ENCODE assay signal across 7 cellular contexts in the genomic region with DNA sequence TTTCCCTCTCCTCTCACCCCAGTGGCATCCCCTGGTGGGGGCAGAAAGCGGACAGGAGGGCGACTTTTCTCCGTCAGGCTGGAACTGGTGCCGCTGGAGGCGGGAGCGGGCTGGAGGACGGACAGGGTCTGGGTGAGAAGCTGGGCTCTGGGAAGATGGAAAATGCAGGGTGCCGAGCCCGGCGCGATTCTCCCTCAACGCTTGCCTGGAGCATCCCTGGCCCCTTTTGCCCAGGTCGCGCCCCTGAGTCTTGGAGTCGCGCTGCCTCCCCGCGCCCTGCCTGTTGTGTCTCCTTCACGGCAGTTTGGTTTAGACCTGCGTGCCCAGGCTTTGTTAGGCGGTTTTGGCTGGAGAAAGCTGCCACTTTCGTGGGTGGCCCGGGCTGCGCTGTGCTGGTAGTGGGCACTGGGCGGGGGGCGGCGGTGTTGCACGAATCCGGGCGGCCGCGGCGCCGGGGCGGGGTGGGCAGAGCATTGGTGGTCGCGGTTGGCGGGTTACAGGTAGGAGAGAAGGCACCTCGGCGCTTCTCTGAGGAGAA. TPM values are rescaled to one million over a fixed set of nuclear protein-coding genes. Genes with fewer than 3 reads are reported as not detected.
A peak's percentile ranks its signal among the peaks of the same experiment; 100 is the strongest.
DNase-seq lines count a peak whose midpoint lies in the region; ATAC-seq, FAIRE-seq and TF ChIP-seq lines count a peak whose summit lies in the region.

No MANE protein-coding gene starts in this region.

- no peak overlapping the region for H4K91ac ChIP-seq in IMR-90 (ENCODE audit: insufficient read depth, low read depth, low read length)

- no peak overlapping the region for H3K18ac ChIP-seq in IMR-90 (ENCODE audit: low read depth, low read length)

- no peaks in the 10 kb centered on the region for H3K79me1 ChIP-seq in IMR-90 (ENCODE audit: low read depth in 1 of 2, low read length in 2 of 2)

- no peak overlapping the region for H4K8ac ChIP-seq in IMR-90 (ENCODE audit: low read depth in 2 of 2, low read length in 2 of 2)

- no peak for TF ChIP-seq RAD21 in IMR-90 (IDR thresholded peaks at IDR 0.05; ENCODE audit: low read length)

- H3K9me3 ChIP-seq in IMR-90 (ENCODE audit: control insufficient read depth, insufficient read depth, low read length) (no peaks in the 10 kb centered on the region), mammary epithelial cell (replicated peaks; ENCODE audit: insufficient read depth, low read length) (no peaks in the 10 kb centered on the region), kidney (ENCODE audit: control insufficient read depth in 1 of 2, low read length in 2 of 2) (no peaks in the 10 kb centered on the region)

- H3K36me3 ChIP-seq in IMR-90 (ENCODE audit: control insufficient read depth, insufficient read depth, low read length) (no peaks in the 10 kb centered on the region), mammary epithelial cell (ENCODE audit: insufficient read depth, low read length) (no peaks in the 10 kb centered on the region), kidney (ENCODE audit: control insufficient read depth in 1 of 2, insufficient read depth in 2 of 2, low read length in 2 of 2) (no peaks in the 10 kb centered on the region)

- no peak overlapping the region for H2BK20ac ChIP-seq in IMR-90 (ENCODE audit: low read depth, low read length)

- H4K5ac ChIP-seq in IMR-90 (ENCODE audit: low read depth, low read length), result no peak overlapping the region

- H2BK120ac ChIP-seq in IMR-90 (ENCODE audit: low read depth, low read length), result no peak overlapping the region

- no peak overlapping the region for H3K4ac ChIP-seq in IMR-90 (ENCODE audit: low read depth, low read length)

- FAIRE-seq in kidney (lab: Jason Lieb, UNC), result no peak

- H4K20me1 ChIP-seq in IMR-90 (ENCODE audit: insufficient read depth, low read length), result no peaks in the 10 kb centered on the region
- no peaks in the 10 kb centered on the region for H4K20me1 ChIP-seq in mammary epithelial cell (ENCODE audit: insufficient read depth, low read length)

- H3K36me3 Mint-ChIP-seq in activated naive CD4-positive, alpha-beta T cell treated with anti-CD3 and anti-CD28 coated beads, Interleukin-2, amount 50 U/mL, for 72 hours, result peaks cover 9 to 23% of the 10 kb centered on the region in 2 donors

- H2BK15ac ChIP-seq in IMR-90 (ENCODE audit: low read depth, low read length), result no peak overlapping the region

- H3K27me3 ChIP-seq in IMR-90 (ENCODE audit: control insufficient read depth, insufficient read depth, low read length), result peaks cover 33% of the 10 kb centered on the region
- peaks cover 29% of the 10 kb centered on the region for H3K27me3 ChIP-seq in mammary epithelial cell (ENCODE audit: insufficient read depth, low read length)

- BruUV-seq in IMR-90 (replicated peaks; lab: Mats Ljungman, UMichigan) (no TSS peak), mammary epithelial cell (replicated peaks; lab: Mats Ljungman, UMichigan) (no TSS peak)

- no peak overlapping the region for H2AK5ac ChIP-seq in IMR-90 (ENCODE audit: low read depth, low read length)

- H3K27ac ChIP-seq in IMR-90 (ENCODE audit: insufficient read depth, low read length) (no peak overlapping the region), mammary epithelial cell (ENCODE audit: insufficient read depth, low read depth, low read length) (no peak overlapping the region), kidney (ENCODE audit: low read depth in 2 of 2, low read length in 2 of 2) (no peak overlapping the region)

- H3K23ac ChIP-seq in IMR-90 (ENCODE audit: low read depth, low read length), result no peak overlapping the region

- no peak overlapping the region for H3K14ac ChIP-seq in IMR-90 (replicated peaks; ENCODE audit: low read depth, low read length)

- H3K4me2 ChIP-seq in IMR-90 (ENCODE audit: low read depth, low read length), result peak overlapping the region; percentile 89
- peak overlapping the region; percentile 100 for H3K4me2 ChIP-seq in mammary epithelial cell (ENCODE audit: insufficient read depth, low read depth, low read length)

- H3K4me3 ChIP-seq in IMR-90 (ENCODE audit: insufficient read depth, low read depth, low read length) (peak overlapping the region; percentile 62), mammary epithelial cell (replicated peaks in 1 of 3; ENCODE audit: insufficient read depth in 1 of 3, low read depth in 2 of 3, low read length in 3 of 3) (peak overlapping the region; percentile 58 to 76 (median 63)), kidney (ENCODE audit: low read length in 2 of 2) (peak overlapping the region in 1 of 2 donors; percentile 54)

- H2AK9ac ChIP-seq in IMR-90 (replicated peaks; ENCODE audit: low read depth, low read length, poor library complexity), result no peak overlapping the region

- dilution Hi-C loops in IMR-90 (cut with HindIII; ENCODE audit: low sequenced_read_pairs, unreplicated experiment), result no loop called here
- dilution Hi-C loops in mammary epithelial cell (cut with HindIII; ENCODE audit: low sequenced_read_pairs), result no loop called here

- TF ChIP-seq POLR2A in IMR-90 (IDR thresholded peaks at IDR 0.05; ENCODE audit: low read depth, low read length), result no peak

- H3K79me2 ChIP-seq in mammary epithelial cell (ENCODE audit: insufficient read depth, low read length), result no peaks in the 10 kb centered on the region

- no peak overlapping the region for H3K56ac ChIP-seq in IMR-90 (ENCODE audit: extremely low read depth, insufficient read depth, low read length)

- POLR2A ChIA-PET in IMR-90 (lab: Charles Lee; ENCODE audit: unreplicated experiment), result no interaction called here

- in situ Hi-C loops in IMR-90 (cut with MboI; ENCODE audit: low sequenced_read_pairs) (no loop called here), mammary epithelial cell (cut with MboI; ENCODE audit: low sequenced_read_pairs in 2 of 2) (no loop called here)

- H3K9me3 Mint-ChIP-seq in activated naive CD4-positive, alpha-beta T cell treated with anti-CD3 and anti-CD28 coated beads, Interleukin-2, amount 50 U/mL, for 72 hours, result peaks cover 5 to 8% of the 10 kb centered on the region in 2 donors

- no peak overlapping the region for H2BK5ac ChIP-seq in IMR-90 (ENCODE audit: low read depth, low read length, poor library complexity, severe bottlenecking)

- 4% methylated on average over 12 of the region's 40 CpGs; no CpG with 5 or more reads in 1 of the 2 experiments for WGBS in IMR-90 (ENCODE audit: extremely low coverage in 2 of 2, insufficient read length in 1 of 2), 2 experiments
- 5% methylated on average over 14 of the region's 40 CpGs for WGBS in mammary epithelial cell (ENCODE audit: low coverage, missing lambda C conversion rate)

- DNase-seq in IMR-90 (no peak), mammary epithelial cell (peak; percentile 43), kidney (peak; percentile 68), superior temporal gyrus (ENCODE audit: extremely low spot score) (peak; percentile 36), A172 (ENCODE audit: low spot score) (no peak), left lobe of liver (ENCODE audit: low spot score) (no peak)
- DNase-seq in activated naive CD4-positive, alpha-beta T cell treated with anti-CD3 and anti-CD28 coated beads, Interleukin-2, amount 50 U/mL, for 72 hours (ENCODE audit: low spot score in 2 of 2), result no peak

- H3K4me1 ChIP-seq in IMR-90 (ENCODE audit: control insufficient read depth, insufficient read depth, low read length), result no peaks in the 10 kb centered on the region
- peaks cover 21% of the 10 kb centered on the region for H3K4me1 ChIP-seq in mammary epithelial cell (ENCODE audit: insufficient read depth, low read length)
- H3K4me1 ChIP-seq in kidney (ENCODE audit: control insufficient read depth in 1 of 2, insufficient read depth in 1 of 2, low read depth in 1 of 2, low read length in 2 of 2), result peaks cover 0 to 7% of the 10 kb centered on the region in 2 donors

- no peaks in the 10 kb centered on the region for H3K9me1 ChIP-seq in IMR-90 (ENCODE audit: insufficient read depth, low read length)

- no peak for ATAC-seq in IMR-90 (ENCODE audit: low read depth)
- ATAC-seq in activated naive CD4-positive, alpha-beta T cell treated with anti-CD3 and anti-CD28 coated beads, Interleukin-2, amount 50 U/mL, for 72 hours, result no peak
- no peak for ATAC-seq in left lobe of liver

- no peak for TF ChIP-seq CTCF in IMR-90 (conservative IDR thresholded peaks at IDR 0.05; ENCODE audit: low read depth, low read length)
- TF ChIP-seq CTCF in mammary epithelial cell (conservative IDR thresholded peaks at IDR 0.05 in 1 of 2, IDR thresholded peaks at IDR 0.05 in 1 of 2; ENCODE audit: extremely low read depth in 1 of 2, insufficient read depth in 1 of 2, low read depth in 1 of 2, low read length in 2 of 2), result no peak
- TF ChIP-seq CTCF in kidney (IDR thresholded peaks at IDR 0.05; ENCODE audit: borderline replicate concordance, extremely low read depth, insufficient read depth), result no peak

- H2AFZ ChIP-seq in IMR-90 (replicated peaks; ENCODE audit: low read length, poor library complexity), result peak overlapping the region; percentile 78
- peak overlapping the region; percentile 93 for H2AFZ ChIP-seq in mammary epithelial cell (ENCODE audit: low read depth, low read length)

- intact Hi-C loops in IMR-90 (cut with micrococcal nuclease), result no loop called here
- intact Hi-C loops in mammary epithelial cell (cut with micrococcal nuclease), result no loop called here
- intact Hi-C loops in kidney (cut with DNase I), result no loop called here

- H3K9ac ChIP-seq in IMR-90 (ENCODE audit: low read depth, low read length) (no peak overlapping the region), mammary epithelial cell (ENCODE audit: insufficient read depth, low read length) (no peak overlapping the region), kidney (ENCODE audit: low read length in 2 of 2) (no peak overlapping the region)

- CTCF ChIA-PET in IMR-90 (lab: Yijun Ruan, JAX), result no interaction called here
- CTCF ChIA-PET in mammary epithelial cell (lab: Charles Lee; ENCODE audit: low non-redundant PET), result no interaction called here

- no peak overlapping the region for H3K27ac Mint-ChIP-seq in activated naive CD4-positive, alpha-beta T cell treated with anti-CD3 and anti-CD28 coated beads, Interleukin-2, amount 50 U/mL, for 72 hours

TF ChIP-seq in IMR-90, 13 proteins besides CTCF, POLR2A, EP300 and RAD21 (continues in another document):
- TF ChIP-seq RCOR1 (IDR thresholded peaks at IDR 0.05; ENCODE audit: insufficient replicate concordance, low read length), result no peak
- no peak for TF ChIP-seq SMC3 (IDR thresholded peaks at IDR 0.05; ENCODE audit: low read depth, low read length)

RNA-seq across cellular contexts. Expression of gene ADGRL3, which starts 2.0 kb away (rescaled TPM):
- 2.2 and 2.5 TPM in 2 replicates for total RNA-seq in IMR-90 (2012; rRNA removed)
- 0.46 TPM in 2 replicates for polyA plus RNA-seq in IMR-90 (2012; rRNA removed)
- 0.05 and 0.08 TPM in 2 replicates for polyA plus RNA-seq in IMR-90 (2012; cell fraction: cytosol; rRNA removed)
- 0.04 and 0.26 TPM in 2 replicates for polyA plus RNA-seq in IMR-90 (2012; cell fraction: nucleus; rRNA removed; ENCODE audit: low replicate concordance)
- 1 to 10 TPM in 1 of 2 donors, not detected in 1; 2.8 TPM for total RNA-seq in mammary epithelial cell
- 0.10 TPM for polyA plus RNA-seq in mammary epithelial cell
- not detected for polyA minus RNA-seq in mammary epithelial cell
- total RNA-seq in kidney, result 8.9 TPM
- polyA plus RNA-seq in kidney (ENCODE audit: insufficient read depth, low read depth, low replicate concordance), result 1.3 TPM
- 1.0 and 5.4 TPM in 2 replicates for total RNA-seq in A172 (2014; rRNA removed; shearing (Covaris generic))
- not detected for total RNA-seq in activated naive CD4-positive, alpha-beta T cell treated with anti-CD3 and anti-CD28 coated beads, Interleukin-2, amount 50 U/mL, for 72 hours
- total RNA-seq in left lobe of liver, result 0.33 TPM

Comparison
In these comparisons a context has a peak if more than half of its experiments do, and no peak if none do; other contexts are left out.
1. DNase-seq: peak in mammary epithelial cell (single experiment), kidney (single experiment) and superior temporal gyrus (single experiment); none in IMR-90 (single experiment), A172 (single experiment), activated naive CD4-positive, alpha-beta T cell treated with anti-CD3 and anti-CD28 coated beads, Interleukin-2, amount 50 U/mL, for 72 hours (0 of 2) and left lobe of liver (single experiment).